Comparison of ENCODE assay signal across 8 cellular contexts in genomic region chr12:31117203-31118011, GRCh38.
A peak's percentile ranks its signal among the peaks of the same experiment; 100 is the strongest.
DNase-seq lines count a peak whose midpoint lies in the region; ATAC-seq lines count a peak whose summit lies in the region.

No MANE protein-coding gene starts in this region.

- DNase-seq in DMS79 (lab: John Stamatoyannopoulos, UW) (peak; percentile 32), NCI-H1105 treated with DMSO at 0.1 percent for 48 hours (lab: John Stamatoyannopoulos, UW) (peak; percentile 83), midbrain (lab: John Stamatoyannopoulos, UW) (peak; percentile 3), HPDE6-E6E7 (ENCODE audit: extremely low spot score) (no peak)
- peak; percentile 71 for DNase-seq in activated CD4-positive, alpha-beta T cell treated with anti-CD3 and anti-CD28 coated beads for 48 hours
- peak; percentile 50 for DNase-seq in effector CD8-positive, alpha-beta T cell (lab: John Stamatoyannopoulos, UW)
- DNase-seq in stimulated activated CD8-positive, alpha-beta memory T cell treated with anti-CD3 and anti-CD28 coated beads, Interleukin-7, amount 100 ng/mL, for 1 hour (ENCODE audit: low read depth in 2 of 2), result peak; percentile 25 to 40

- ATAC-seq in GM21717 (IDR thresholded peaks at IDR 0.05; ENCODE audit: unreplicated experiment), result peak; percentile 58
